ENCODE assay signal across 1 cellular context in the genomic region with DNA sequence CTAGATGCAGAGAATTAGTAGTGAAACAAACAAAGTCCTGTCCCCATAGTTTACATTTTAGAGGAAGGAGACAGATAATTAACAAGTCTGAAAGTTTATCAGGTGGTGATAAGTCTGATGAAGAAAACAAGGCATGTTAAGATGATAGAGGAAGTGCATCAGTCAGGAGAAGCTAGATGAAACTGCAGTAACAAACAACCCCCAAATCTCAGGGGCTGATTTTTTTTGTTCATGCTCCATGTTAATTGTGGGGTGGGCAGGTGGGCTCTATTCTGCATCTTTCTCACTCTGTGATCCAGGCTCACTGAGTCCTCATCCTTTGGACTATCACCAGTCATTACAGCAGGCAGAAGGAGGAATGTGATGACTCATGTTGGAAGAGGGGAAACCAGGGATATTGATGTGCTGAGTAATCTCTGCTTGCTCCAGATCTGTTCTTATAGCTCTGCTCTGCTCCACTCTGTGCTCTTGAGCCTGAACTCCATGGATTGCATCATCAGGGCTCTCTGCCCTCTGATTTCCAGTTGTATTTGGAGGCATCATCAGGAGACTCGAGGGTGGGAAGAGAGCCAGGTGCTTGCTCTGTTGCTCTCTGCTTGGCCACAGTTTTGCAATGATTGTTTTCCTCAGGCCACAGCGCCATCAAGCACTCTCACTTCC.
TF ChIP-seq lines count a peak whose summit lies in the region.

No MANE protein-coding gene starts in this region.

TF ChIP-seq in SK-N-SH treated with all-trans-retinoic acid at 6 μM for 48 hours, 23 proteins besides CTCF, POLR2A, EP300 and RAD21 (continued from another document):
- TF ChIP-seq, protein P1, sequence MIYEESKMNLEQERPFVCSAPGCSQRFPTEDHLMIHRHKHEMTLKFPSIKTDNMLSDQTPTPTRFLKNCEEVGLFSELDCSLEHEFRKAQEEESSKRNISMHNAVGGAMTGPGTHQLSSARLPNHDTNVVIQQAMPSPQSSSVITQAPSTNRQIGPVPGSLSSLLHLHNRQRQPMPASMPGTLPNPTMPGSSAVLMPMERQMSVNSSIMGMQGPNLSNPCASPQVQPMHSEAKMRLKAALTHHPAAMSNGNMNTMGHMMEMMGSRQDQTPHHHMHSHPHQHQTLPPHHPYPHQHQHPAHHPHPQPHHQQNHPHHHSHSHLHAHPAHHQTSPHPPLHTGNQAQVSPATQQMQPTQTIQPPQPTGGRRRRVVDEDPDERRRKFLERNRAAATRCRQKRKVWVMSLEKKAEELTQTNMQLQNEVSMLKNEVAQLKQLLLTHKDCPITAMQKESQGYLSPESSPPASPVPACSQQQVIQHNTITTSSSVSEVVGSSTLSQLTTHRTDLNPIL (CRISPR knock-in tag; IDR thresholded peaks at IDR 0.05; ENCODE audit: low read depth): no peak
